8 cellular contexts compared by ENCODE assay signal in genomic region chr2:179264238-179265081, GRCh38. TPM values are rescaled to one million over a fixed set of nuclear protein-coding genes. Genes with fewer than 3 reads are reported as not detected.
A peak's percentile ranks its signal among the peaks of the same experiment; 100 is the strongest.
DNase-seq lines count a peak whose midpoint lies in the region; ATAC-seq and TF ChIP-seq lines count a peak whose summit lies in the region.

A gene with protein sequence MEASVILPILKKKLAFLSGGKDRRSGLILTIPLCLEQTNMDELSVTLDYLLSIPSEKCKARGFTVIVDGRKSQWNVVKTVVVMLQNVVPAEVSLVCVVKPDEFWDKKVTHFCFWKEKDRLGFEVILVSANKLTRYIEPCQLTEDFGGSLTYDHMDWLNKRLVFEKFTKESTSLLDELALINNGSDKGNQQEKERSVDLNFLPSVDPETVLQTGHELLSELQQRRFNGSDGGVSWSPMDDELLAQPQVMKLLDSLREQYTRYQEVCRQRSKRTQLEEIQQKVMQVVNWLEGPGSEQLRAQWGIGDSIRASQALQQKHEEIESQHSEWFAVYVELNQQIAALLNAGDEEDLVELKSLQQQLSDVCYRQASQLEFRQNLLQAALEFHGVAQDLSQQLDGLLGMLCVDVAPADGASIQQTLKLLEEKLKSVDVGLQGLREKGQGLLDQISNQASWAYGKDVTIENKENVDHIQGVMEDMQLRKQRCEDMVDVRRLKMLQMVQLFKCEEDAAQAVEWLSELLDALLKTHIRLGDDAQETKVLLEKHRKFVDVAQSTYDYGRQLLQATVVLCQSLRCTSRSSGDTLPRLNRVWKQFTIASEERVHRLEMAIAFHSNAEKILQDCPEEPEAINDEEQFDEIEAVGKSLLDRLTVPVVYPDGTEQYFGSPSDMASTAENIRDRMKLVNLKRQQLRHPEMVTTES (minus strand): TSS chr2:179264832. CDS start chr2:179191841, 72,991 bp downstream.

- H3K36me3 Mint-ChIP-seq in nephron progenitor cell (ENCODE audit: low read depth) = peaks cover 14% of the 10 kb centered on the region

- no peaks in the 10 kb centered on the region; the same call in 1 of the 2 replicates for H3K36me3 ChIP-seq in Panc1 (ENCODE audit: control insufficient read depth, insufficient read depth, low read length)
- H3K36me3 ChIP-seq in suprapubic skin = no peaks in the 10 kb centered on the region

- CTCF ChIA-PET in Panc1 (lab: Charles Lee) = interaction anchor here (0.5 kb wide), 1 partner anchor 25 kb away, joined by 4 read pairs; no protein-coding TSS in a partner anchor

- no TSS peak for BruUV-seq in Panc1 (replicated peaks; lab: Mats Ljungman, UMichigan)

- peak in 1 of 2 donors; percentile 75 for TF ChIP-seq POLR2A in suprapubic skin (IDR thresholded peaks at IDR 0.05)

- peak; percentile 38 for ATAC-seq in HG03378 (IDR thresholded peaks at IDR 0.05; ENCODE audit: unreplicated experiment)
- peak; percentile 92 for ATAC-seq in Panc1

- WGBS in suprapubic skin = 3% methylated on average over 7 of the region's 111 CpGs

- intact Hi-C loops in Panc1 (cut with micrococcal nuclease; ENCODE audit: unreplicated experiment) = no loop called here

- no peak for TF ChIP-seq EP300 in suprapubic skin (IDR thresholded peaks at IDR 0.05)

- peak within 1 kb of the TSS; percentile 92 for H3K4me3 Mint-ChIP-seq in nephron progenitor cell

- POLR2A ChIA-PET in Panc1 (lab: Charles Lee) = no interaction called here

- TF ChIP-seq CTCF in C4-2B (conservative IDR thresholded peaks at IDR 0.05) (no peak), Panc1 (IDR thresholded peaks at IDR 0.05) (no peak), fibroblast of pulmonary artery (IDR thresholded peaks at IDR 0.05; ENCODE audit: low read length, missing control alignments) (no peak), nephron progenitor cell (IDR thresholded peaks at IDR 0.05) (no peak), suprapubic skin (IDR thresholded peaks at IDR 0.05) (no peak)

- H3K4me1 Mint-ChIP-seq in nephron progenitor cell = peaks cover 22% of the 10 kb centered on the region

- H3K27ac Mint-ChIP-seq in nephron progenitor cell = peak within 1 kb of the TSS; percentile 92

- DNase-seq in GM19240 (ENCODE audit: insufficient read length, low spot score) = peak; percentile 29
- no peak for DNase-seq in Panc1 (ENCODE audit: low read depth, low spot score)
- peak; percentile 17 for DNase-seq in activated T-helper 9 cell treated with anti-CD3 and anti-CD28 coated beads, Interleukin-2, amount 50 U/mL, for 16 hours (ENCODE audit: low read depth)
- peak; percentile 45 for DNase-seq in fibroblast of pulmonary artery (ENCODE audit: low read depth)
- peak; percentile 89 for DNase-seq in nephron progenitor cell
- DNase-seq in suprapubic skin (ENCODE audit: low spot score in 2 of 2) = peak; percentile 88 to 91

- H3K27ac ChIP-seq in C4-2B (peak within 1 kb of the TSS; percentile 41), Panc1 (ENCODE audit: low read length) (peak within 1 kb of the TSS; percentile 75), suprapubic skin (peak within 1 kb of the TSS; percentile 96)

- H3K27me3 Mint-ChIP-seq in nephron progenitor cell (ENCODE audit: low read depth, poor library complexity) = peaks cover 12% of the 10 kb centered on the region

- H3K27me3 ChIP-seq in Panc1 (ENCODE audit: control insufficient read depth, insufficient read depth, low read length) (no peaks in the 10 kb centered on the region), suprapubic skin (no peaks in the 10 kb centered on the region)

- H3K4me1 ChIP-seq in Panc1 (ENCODE audit: control insufficient read depth, insufficient read depth, low read length) (peaks cover 6% of the 10 kb centered on the region; the same call in 1 of the 2 replicates), suprapubic skin (peaks cover 28% of the 10 kb centered on the region)

- H3K4me3 ChIP-seq in Panc1 (ENCODE audit: low read depth in 2 of 2, low read length in 2 of 2) = peak within 1 kb of the TSS; percentile 78 to 85
- H3K4me3 ChIP-seq in fibroblast of pulmonary artery (replicated peaks; ENCODE audit: low read depth, low read length) = peak within 1 kb of the TSS; percentile 81
- H3K4me3 ChIP-seq in suprapubic skin = peak within 1 kb of the TSS; percentile 91

- H3K9me3 Mint-ChIP-seq in nephron progenitor cell = no peaks in the 10 kb centered on the region

- in situ Hi-C loops in Panc1 (cut with HindIII; ENCODE audit: low pct_unique_long_range_greater_than_20kb, low sequenced_read_pairs) = no loop called here

- H3K9me3 ChIP-seq in Panc1 (ENCODE audit: control insufficient read depth, insufficient read depth, low read depth, low read length) (no peaks in the 10 kb centered on the region), suprapubic skin (no peaks in the 10 kb centered on the region)

RNA-seq across cellular contexts. Expression of the gene that starts here (rescaled TPM):
- 31.3 TPM for total RNA-seq in Panc1 (2021; ENCODE audit: unreplicated experiment)
- polyA plus RNA-seq in Panc1 (2012; ENCODE audit: insufficient read length) = 14.9 TPM
- 10 to 100 TPM in 2 of 4 donors, 1 to 10 TPM in 2; 8.0 to 24.1 (median 10.5) TPM for total RNA-seq in suprapubic skin

Comparison
In these comparisons a context has a peak if more than half of its experiments do, and no peak if none do; other contexts are left out.
1. H3K27ac ChIP-seq: peak in every context shown above with its lines; median percentile 96 in suprapubic skin; 75 in Panc1; 41 in C4-2B.